ENCODE assay signal across 1 cellular context in genomic region chr9:91197232-91198181, GRCh38.
A peak's percentile ranks its signal among the peaks of the same experiment; 100 is the strongest.
TF ChIP-seq lines count a peak whose summit lies in the region.

No MANE protein-coding gene starts in this region.

TF ChIP-seq in HepG2, 621 proteins besides CTCF, POLR2A, EP300 and RAD21 (continued from another document and continues in another):
- TF ChIP-seq PRDM10 (CRISPR knock-in tag; IDR thresholded peaks at IDR 0.05; ENCODE audit: low read depth), result peak; percentile 68
- peak; percentile 74; the same call in 1 of the 2 replicates for TF ChIP-seq ZNF670 (CRISPR knock-in tag; IDR thresholded peaks at IDR 0.05; ENCODE audit: borderline replicate concordance)
- TF ChIP-seq ZNF556 (CRISPR knock-in tag; IDR thresholded peaks at IDR 0.05; ENCODE audit: borderline replicate concordance), result no peak
- no peak for TF ChIP-seq NFE2L1 (CRISPR knock-in tag; IDR thresholded peaks at IDR 0.05; ENCODE audit: borderline replicate concordance)
- peak; percentile 87 for TF ChIP-seq ZBTB26 (CRISPR knock-in tag; IDR thresholded peaks at IDR 0.05; ENCODE audit: borderline replicate concordance)
- no peak for TF ChIP-seq ZNF337 (CRISPR knock-in tag; IDR thresholded peaks at IDR 0.05; ENCODE audit: borderline replicate concordance, low read depth)
- TF ChIP-seq ZNF367 (CRISPR knock-in tag; IDR thresholded peaks at IDR 0.05; ENCODE audit: borderline replicate concordance), result no peak
- TF ChIP-seq GATAD1 (CRISPR knock-in tag; IDR thresholded peaks at IDR 0.05), result peak; percentile 62
- no peak for TF ChIP-seq MLLT10 (CRISPR knock-in tag; IDR thresholded peaks at IDR 0.05)
- TF ChIP-seq ZNF362 (CRISPR knock-in tag; IDR thresholded peaks at IDR 0.05; ENCODE audit: borderline replicate concordance), result peak; percentile 71; the same call in 1 of the 2 replicates
- no peak for TF ChIP-seq NR0B2 (CRISPR knock-in tag; IDR thresholded peaks at IDR 0.05)
- TF ChIP-seq JDP2 (CRISPR knock-in tag; IDR thresholded peaks at IDR 0.05; ENCODE audit: borderline replicate concordance), result peak; percentile 66; the same call in 1 of the 2 replicates
- no peak for TF ChIP-seq ZNF350 (CRISPR knock-in tag; IDR thresholded peaks at IDR 0.05; ENCODE audit: borderline replicate concordance, low read depth)
- TF ChIP-seq ZBTB44 (CRISPR knock-in tag; IDR thresholded peaks at IDR 0.05), result peak; percentile 94
- TF ChIP-seq PAX8 (CRISPR knock-in tag; IDR thresholded peaks at IDR 0.05; ENCODE audit: borderline replicate concordance), result no peak
- TF ChIP-seq REST (IDR thresholded peaks at IDR 0.05; ENCODE audit: borderline replicate concordance in 1 of 2, low read depth in 1 of 2, low read length in 2 of 2), result peak in 1 of 2 experiments; percentile 80; a peak in 2 of 4 replicates
- peak; percentile 90 for TF ChIP-seq FOXP1 (IDR thresholded peaks at IDR 0.05)
- TF ChIP-seq FOXP1 (CRISPR knock-in tag; IDR thresholded peaks at IDR 0.05), result peak; percentile 100
- TF ChIP-seq ATF4 (CRISPR knock-in tag; IDR thresholded peaks at IDR 0.05), result peak in 1 of 2 experiments; percentile 92; a peak in 2 of 4 replicates
- TF ChIP-seq ZNF777 (CRISPR knock-in tag; IDR thresholded peaks at IDR 0.05), result no peak
- peak; percentile 87 for TF ChIP-seq JUNB (CRISPR knock-in tag; IDR thresholded peaks at IDR 0.05; ENCODE audit: borderline replicate concordance)
- peak; percentile 28; the same call in 1 of the 2 replicates for TF ChIP-seq ZNF772 (CRISPR knock-in tag; IDR thresholded peaks at IDR 0.05)
- TF ChIP-seq ZNF605 (CRISPR knock-in tag; IDR thresholded peaks at IDR 0.05), result peak; percentile 65; the same call in 1 of the 2 replicates
- TF ChIP-seq HBP1 (CRISPR knock-in tag; IDR thresholded peaks at IDR 0.05; ENCODE audit: low read depth), result peak; percentile 78; the same call in 1 of the 2 replicates
- no peak; the same call in 1 of the 2 replicates for TF ChIP-seq ZNF160 (CRISPR knock-in tag; IDR thresholded peaks at IDR 0.05)
- TF ChIP-seq CREBL2 (CRISPR knock-in tag; IDR thresholded peaks at IDR 0.05; ENCODE audit: borderline replicate concordance), result no peak
- TF ChIP-seq TIGD3 (CRISPR knock-in tag; IDR thresholded peaks at IDR 0.05; ENCODE audit: borderline replicate concordance), result no peak
- TF ChIP-seq ADNP (CRISPR knock-in tag; IDR thresholded peaks at IDR 0.05), result no peak
- no peak for TF ChIP-seq THAP7 (CRISPR knock-in tag; IDR thresholded peaks at IDR 0.05)
- no peak for TF ChIP-seq ZNF282 (IDR thresholded peaks at IDR 0.05; ENCODE audit: partially characterized antibody)
- peak; percentile 92 for TF ChIP-seq FOXJ3 (CRISPR knock-in tag; IDR thresholded peaks at IDR 0.05; ENCODE audit: borderline replicate concordance)
- no peak for TF ChIP-seq HIVEP1 (CRISPR knock-in tag; IDR thresholded peaks at IDR 0.05)
- TF ChIP-seq HNF4A (CRISPR knock-in tag; IDR thresholded peaks at IDR 0.05), result peak; percentile 100
- peak; percentile 99; the same call in 1 of the 2 replicates for TF ChIP-seq ATM (IDR thresholded peaks at IDR 0.05; ENCODE audit: borderline replicate concordance)
- TF ChIP-seq THAP11 (CRISPR knock-in tag; IDR thresholded peaks at IDR 0.05), result peak; percentile 77
- TF ChIP-seq ZNF451 (CRISPR knock-in tag; IDR thresholded peaks at IDR 0.05), result peak; percentile 90; the same call in 1 of the 2 replicates
- TF ChIP-seq ZNF674 (CRISPR knock-in tag; IDR thresholded peaks at IDR 0.05; ENCODE audit: low read depth), result no peak
- TF ChIP-seq GPN1 (CRISPR knock-in tag; IDR thresholded peaks at IDR 0.05; ENCODE audit: borderline replicate concordance), result no peak
- peak; percentile 86 for TF ChIP-seq ZFP1 (CRISPR knock-in tag; IDR thresholded peaks at IDR 0.05)
- 0 out of 2 replicates have a peak, but pooled peaks have one; percentile 34 for TF ChIP-seq ZNF263 (CRISPR knock-in tag; IDR thresholded peaks at IDR 0.05)
- peak; percentile 79; the same call in 1 of the 2 replicates for TF ChIP-seq NR2C2 (CRISPR knock-in tag; IDR thresholded peaks at IDR 0.05; ENCODE audit: borderline replicate concordance)
- TF ChIP-seq ZNF225 (CRISPR knock-in tag; IDR thresholded peaks at IDR 0.05), result no peak; the same call in 1 of the 2 replicates
- TF ChIP-seq ZNF235 (CRISPR knock-in tag; IDR thresholded peaks at IDR 0.05; ENCODE audit: borderline replicate concordance), result no peak
- TF ChIP-seq NFATC3 (CRISPR knock-in tag; IDR thresholded peaks at IDR 0.05), result 0 out of 2 replicates have a peak, but pooled peaks have one; percentile 25
- TF ChIP-seq NFYC (CRISPR knock-in tag; IDR thresholded peaks at IDR 0.05), result peak; percentile 39; the same call in 1 of the 2 replicates
- TF ChIP-seq ZMAT3 (CRISPR knock-in tag; conservative IDR thresholded peaks at IDR 0.05), result 0 out of 2 replicates have a peak, but pooled peaks have one; percentile 54
- TF ChIP-seq GATAD2A (CRISPR knock-in tag; IDR thresholded peaks at IDR 0.05), result peak; percentile 94
